7 cellular contexts compared by ENCODE assay signal in genomic region chr16:1964046-1964505, GRCh38. TPM values are rescaled to one million over a fixed set of nuclear protein-coding genes. Genes with fewer than 3 reads are reported as not detected.
A peak's percentile ranks its signal among the peaks of the same experiment; 100 is the strongest.
DNase-seq lines count a peak whose midpoint lies in the region; ATAC-seq and TF ChIP-seq lines count a peak whose summit lies in the region.

No MANE protein-coding gene starts in this region.

- no peak for TF ChIP-seq POLR2A in esophagus squamous epithelium (IDR thresholded peaks at IDR 0.05)

- peak overlapping the region; percentile 95 to 99 (median 98) for H3K27ac ChIP-seq in esophagus squamous epithelium
- peak overlapping the region; percentile 93 for H3K27ac ChIP-seq in osteoblast (ENCODE audit: low read depth, low read length)

- peaks cover 67% of the 10 kb centered on the region for H3K79me2 ChIP-seq in osteoblast (ENCODE audit: insufficient read depth, low read length)

- ATAC-seq in GM18517 (IDR thresholded peaks at IDR 0.05; ENCODE audit: unreplicated experiment) = peak; percentile 1
- ATAC-seq in HG02973 (IDR thresholded peaks at IDR 0.05; ENCODE audit: unreplicated experiment) = peak; percentile 1

- H3K4me2 ChIP-seq in osteoblast (ENCODE audit: insufficient read depth, low read length) = peak overlapping the region; percentile 98

- H2AFZ ChIP-seq in osteoblast (ENCODE audit: low read length) = no peak overlapping the region

- H3K9me3 ChIP-seq in esophagus squamous epithelium (no peaks in the 10 kb centered on the region), osteoblast (ENCODE audit: low read depth, low read length) (no peaks in the 10 kb centered on the region)

- H3K4me3 ChIP-seq in esophagus squamous epithelium (peak overlapping the region; percentile 84 to 99 (median 88)), osteoblast (ENCODE audit: insufficient read depth, low read length) (peak overlapping the region; percentile 91)

- H3K36me3 ChIP-seq in esophagus squamous epithelium (peaks cover 8 to 31% (median 14%) of the 10 kb centered on the region in 3 donors), osteoblast (ENCODE audit: insufficient read depth, low read length) (peaks cover 28% of the 10 kb centered on the region)

- peak; percentile 45 to 51 for DNase-seq in activated CD4-positive, alpha-beta T cell treated with anti-CD3 and anti-CD28 coated beads for 4 hours
- DNase-seq in esophagus squamous epithelium (lab: John Stamatoyannopoulos, UW) (no peak), osteoblast (ENCODE audit: insufficient read length, low spot score, missing footprints) (peak; percentile 72), NOMO-1 treated with DMSO at 0.1 percent for 48 hours (lab: John Stamatoyannopoulos, UW; ENCODE audit: unreplicated experiment) (no peak), NCI-H2107 treated with DMSO at 0.1 percent for 48 hours (lab: John Stamatoyannopoulos, UW; ENCODE audit: unreplicated experiment) (no peak)

- no peak for TF ChIP-seq CTCF in esophagus squamous epithelium (IDR thresholded peaks at IDR 0.05)
- TF ChIP-seq CTCF in osteoblast (IDR thresholded peaks at IDR 0.05; ENCODE audit: extremely low read depth, low read depth, low read length) = no peak

- 0 to 5% methylated on average over 10 to 15 of the region's 33 CpGs for WGBS in esophagus squamous epithelium, 2 donors

- H3K27me3 ChIP-seq in esophagus squamous epithelium = no peaks in the 10 kb centered on the region
- no peaks in the 10 kb centered on the region for H3K27me3 ChIP-seq in osteoblast (ENCODE audit: insufficient read depth, low read length)

- H4K20me1 ChIP-seq in osteoblast (ENCODE audit: insufficient read depth, low read length) = peaks cover 38% of the 10 kb centered on the region

- peaks cover 33 to 67% (median 40%) of the 10 kb centered on the region in 3 donors for H3K4me1 ChIP-seq in esophagus squamous epithelium
- peaks cover 25% of the 10 kb centered on the region for H3K4me1 ChIP-seq in osteoblast (ENCODE audit: insufficient read depth, low read length)

- intact Hi-C loops in esophagus squamous epithelium (cut with DNase I) = no loop called here

RNA-seq across cellular contexts. Expression of gene RPS2, which starts 0.6 kb away (rescaled TPM):
- total RNA-seq in esophagus squamous epithelium = 1,000 to 10,000 TPM; 1,980 to 2,837 (median 2,292) TPM
- total RNA-seq in osteoblast = 1,815 and 2,359 TPM in 2 replicates

RNA-seq across cellular contexts. Expression of gene RNF151, which starts 2.6 kb away (rescaled TPM):
- total RNA-seq in esophagus squamous epithelium = not detected
- 0.36 TPM in 1 of 2 replicates, not detected in the other for total RNA-seq in osteoblast

RNA-seq across cellular contexts. Expression of gene NDUFB10, which starts 4.7 kb away (rescaled TPM):
- total RNA-seq in esophagus squamous epithelium (100 to 1,000 TPM; 172 to 215 (median 189) TPM), osteoblast (82.8 and 109 TPM in 2 replicates)

RNA-seq across cellular contexts. Expression of gene TBL3, which starts 7.8 kb away (rescaled TPM):
- 10 to 100 TPM; 32.7 to 48.2 (median 36.7) TPM for total RNA-seq in esophagus squamous epithelium
- total RNA-seq in osteoblast = 22.4 and 26.1 TPM in 2 replicates

RNA-seq across cellular contexts. Expression of gene RPL3L, which starts 9.6 kb away (rescaled TPM):
- total RNA-seq in esophagus squamous epithelium = not detected
- not detected in 2 replicates for total RNA-seq in osteoblast

Comparison
In these comparisons a context has a peak if more than half of its experiments do, and no peak if none do; other contexts are left out.
1. DNase-seq: peak in activated CD4-positive, alpha-beta T cell treated with anti-CD3 and anti-CD28 coated beads for 4 hours (2 of 2) and osteoblast (single experiment); none in esophagus squamous epithelium (single experiment), NOMO-1 treated with DMSO at 0.1 percent for 48 hours (single experiment) and NCI-H2107 treated with DMSO at 0.1 percent for 48 hours (single experiment).